In genomic region chr9:4832786-4833579, GRCh38 we compare ENCODE assay signal across 9 cellular contexts. TPM values are rescaled to one million over a fixed set of nuclear protein-coding genes. Genes with fewer than 3 reads are reported as not detected.
DNase-seq lines count a peak whose midpoint lies in the region; ATAC-seq and TF ChIP-seq lines count a peak whose summit lies in the region.
"Had no signal": no experiment of that assay in that cellular context is flagged by ENCODE, and none has a peak within 500 bp of the region (broad histone marks: within the 10 kb centered on the region; RNA-seq: fewer than 3 reads in every experiment).

No MANE protein-coding gene starts in this region.

- H3K4me1 ChIP-seq in breast epithelium (peaks cover 0 to 4% of the 10 kb centered on the region in 2 donors), left lung (peaks cover 5 to 50% of the 10 kb centered on the region in 2 donors), tibial artery (peaks cover 0 to 99% (median 60%) of the 10 kb centered on the region in 4 donors)

- TF ChIP-seq POLR2A in breast epithelium (IDR thresholded peaks at IDR 0.05): no peak

- TF ChIP-seq CTCF in MCF 10A (IDR thresholded peaks at IDR 0.05; ENCODE audit: unreplicated experiment): no peak
- TF ChIP-seq CTCF in breast epithelium (IDR thresholded peaks at IDR 0.05): no peak
- TF ChIP-seq CTCF in left lung (IDR thresholded peaks at IDR 0.05): no peak
- TF ChIP-seq CTCF in tibial artery (IDR thresholded peaks at IDR 0.05): no peak

- H3K27ac ChIP-seq in breast epithelium (no peak overlapping the region), left lung (peak overlapping the region in 1 of 2 donors; percentile 55), tibial artery (peak overlapping the region; percentile 70 to 82)

- H3K36me3 Mint-ChIP-seq in MCF 10A (ENCODE audit: insufficient read depth, unreplicated experiment): peaks cover 22% of the 10 kb centered on the region
- H3K36me3 Mint-ChIP-seq in activated naive CD8-positive, alpha-beta T cell: peaks cover 44% of the 10 kb centered on the region

- intact Hi-C loops in MCF 10A (cut with micrococcal nuclease) (loop anchor here (5.0 kb wide), 2 partner anchors 41 to 154 kb away; partner anchors contain the start of genes JAK2 and RCL1), breast epithelium (cut with DNase I; ENCODE audit: low total_unique reads) (no loop called here), left lung (cut with DNase I) (no loop called here), tibial artery (cut with DNase I; ENCODE audit: low total_unique reads) (no loop called here), Right ventricle myocardium inferior (cut with DNase I) (no loop called here)

- BruUV-seq in MCF 10A (replicated peaks; lab: Mats Ljungman, UMichigan): no TSS peak

- H3K36me3 ChIP-seq in breast epithelium: no peaks in the 10 kb centered on the region
- no peaks in the 10 kb centered on the region for H3K36me3 ChIP-seq in left lung
- peaks cover 0 to 20% (median 19%) of the 10 kb centered on the region in 3 donors for H3K36me3 ChIP-seq in tibial artery

- H3K27ac Mint-ChIP-seq in MCF 10A (ENCODE audit: low read depth, unreplicated experiment): peak overlapping the region; percentile 93
- peak overlapping the region; percentile 88 for H3K27ac Mint-ChIP-seq in activated naive CD8-positive, alpha-beta T cell

- peak; percentile 66 for ATAC-seq in left lung
- ATAC-seq in GM18873 (IDR thresholded peaks at IDR 0.05; ENCODE audit: low FRiP score, unreplicated experiment): no peak
- no peak for ATAC-seq in Right ventricle myocardium inferior
- ATAC-seq in GM19023 (IDR thresholded peaks at IDR 0.05; ENCODE audit: unreplicated experiment): no peak
- ATAC-seq: sciatic nerve had no signal

- CTCF ChIA-PET in MCF 10A (lab: Yijun Ruan, JAX): interaction anchor here (0.7 to 4.1 kb wide), 6 partner anchors 25 to 155 kb away, joined by 3 to 21 read pairs (median 4); no protein-coding TSS in a partner anchor

- H3K4me3 Mint-ChIP-seq in MCF 10A (ENCODE audit: unreplicated experiment): peak overlapping the region; percentile 47
- H3K4me3 Mint-ChIP-seq in activated naive CD8-positive, alpha-beta T cell: peak overlapping the region; percentile 24

- H3K9me3 Mint-ChIP-seq in MCF 10A (ENCODE audit: unreplicated experiment): no peaks in the 10 kb centered on the region
- no peaks in the 10 kb centered on the region for H3K9me3 Mint-ChIP-seq in activated naive CD8-positive, alpha-beta T cell (ENCODE audit: low read depth)

- H3K9me3 ChIP-seq in breast epithelium: no peaks in the 10 kb centered on the region
- no peaks in the 10 kb centered on the region for H3K9me3 ChIP-seq in left lung
- H3K9me3 ChIP-seq in tibial artery: no peaks in the 10 kb centered on the region

- POLR2A ChIA-PET in MCF 10A (lab: Yijun Ruan, JAX): interaction anchor here (0.7 to 2.3 kb wide), 7 partner anchors 34 to 154 kb away, joined by 3 to 15 read pairs (median 4); partner anchors contain the start of genes AK3 and RCL1

- peaks cover 39% of the 10 kb centered on the region for H3K4me1 Mint-ChIP-seq in MCF 10A (ENCODE audit: insufficient read depth, unreplicated experiment)
- H3K4me1 Mint-ChIP-seq in activated naive CD8-positive, alpha-beta T cell (ENCODE audit: low read depth): peaks cover 37% of the 10 kb centered on the region

- no peak overlapping the region for H3K4me3 ChIP-seq in breast epithelium
- H3K4me3 ChIP-seq in left lung: no peak overlapping the region
- no peak overlapping the region for H3K4me3 ChIP-seq in tibial artery

- no peaks in the 10 kb centered on the region for H3K27me3 Mint-ChIP-seq in MCF 10A (ENCODE audit: insufficient read depth, unreplicated experiment)
- H3K27me3 Mint-ChIP-seq in activated naive CD8-positive, alpha-beta T cell: no peaks in the 10 kb centered on the region

- DNase-seq in MCF 10A (ENCODE audit: unreplicated experiment): peak; percentile 91
- DNase-seq in breast epithelium (ENCODE audit: low spot score in 2 of 2): no peak
- no peak for DNase-seq in left lung
- no peak for DNase-seq in tibial artery
- DNase-seq in Right ventricle myocardium inferior (ENCODE audit: missing footprints): no peak

- H3K27me3 ChIP-seq in breast epithelium (no peaks in the 10 kb centered on the region), left lung (no peaks in the 10 kb centered on the region), tibial artery (no peaks in the 10 kb centered on the region)

RNA-seq across cellular contexts. Expression of gene RCL1, which starts 40.2 kb away (rescaled TPM):
- total RNA-seq in MCF 10A (2022): 20.2 and 27.8 TPM in 2 replicates
- 100 to 1,000 TPM in 1 of 3 donors, 10 to 100 TPM in 2; 41.3 to 111 (median 46.7) TPM for total RNA-seq in breast epithelium
- 10 to 100 TPM; 11.2 to 22.6 TPM for total RNA-seq in left lung
- total RNA-seq in Right ventricle myocardium inferior: 5.0 TPM

Comparison
In these comparisons a context has a peak if more than half of its experiments do, and no peak if none do; other contexts are left out.
1. H3K27ac ChIP-seq: peak in tibial artery (2 of 2); none in breast epithelium (0 of 2).